ENCODE assay signal across 14 cellular contexts in genomic region chr1:231931146-231931545, GRCh38.
"Had no signal": no experiment of that assay in that cellular context is flagged by ENCODE, and none has a peak within 500 bp of the region (broad histone marks: within the 10 kb centered on the region; RNA-seq: fewer than 3 reads in every experiment).

No MANE protein-coding gene starts in this region.

- H3K4me3 Mint-ChIP-seq: activated CD4-positive, alpha-beta T cell treated with anti-CD3 and anti-CD28 coated beads, Interleukin-2, amount 10 ng/mL, durations not matched to agents 24 days and 14 days; naive B cell; neural progenitor cell had no signal

- H3K4me3 ChIP-seq: heart left ventricle, lung, neural progenitor cell, ovary, sigmoid colon had no signal

- DNase-seq: activated CD4-positive, CD25-positive, alpha-beta regulatory T cell; anterior cingulate cortex; brain microvascular endothelial cell; heart left ventricle; left colon; naive B cell; ovary; sigmoid colon; SW 1271 had no signal

- H2AFZ ChIP-seq: neural progenitor cell had no signal

- H3K27ac Mint-ChIP-seq: activated CD4-positive, alpha-beta T cell treated with anti-CD3 and anti-CD28 coated beads, Interleukin-2, amount 10 ng/mL, durations not matched to agents 24 days and 14 days; activated T-helper 17 cell treated with anti-CD3 and anti-CD28 coated beads, Interleukin-2, amount 50 U/mL, for 72 hours; naive B cell had no signal

- H3K27me3 Mint-ChIP-seq: activated T-helper 17 cell treated with anti-CD3 and anti-CD28 coated beads, Interleukin-2, amount 50 U/mL, for 72 hours; naive B cell had no signal

- H3K36me3 Mint-ChIP-seq: neural progenitor cell had no signal

- H3K9ac ChIP-seq: neural progenitor cell had no signal

- H3K4me2 ChIP-seq: neural progenitor cell had no signal

- H3K9me3 Mint-ChIP-seq: activated T-helper 17 cell treated with anti-CD3 and anti-CD28 coated beads, Interleukin-2, amount 50 U/mL, for 72 hours had no signal

- H3K4me1 Mint-ChIP-seq: naive B cell had no signal

- H3K27me3 ChIP-seq: brain microvascular endothelial cell, heart left ventricle, neural progenitor cell, ovary, sigmoid colon had no signal

- H3K9me3 ChIP-seq: ovary had no signal

- H3K36me3 ChIP-seq: brain microvascular endothelial cell, heart left ventricle, neural progenitor cell, ovary, sigmoid colon had no signal

- H3K27ac ChIP-seq: brain microvascular endothelial cell, neural progenitor cell, ovary, sigmoid colon had no signal

- ATAC-seq: heart left ventricle, left colon had no signal

- FAIRE-seq: frontal cortex had no signal
